ENCODE assay signal across 11 cellular contexts in genomic region chr7:127208860-127209259, GRCh38. TPM values are rescaled to one million over a fixed set of nuclear protein-coding genes. Genes with fewer than 3 reads are reported as not detected.
"Had no signal": no experiment of that assay in that cellular context is flagged by ENCODE, and none has a peak within 500 bp of the region (broad histone marks: within the 10 kb centered on the region; RNA-seq: fewer than 3 reads in every experiment).

No MANE protein-coding gene starts in this region.

- H3K9me3 ChIP-seq: HAP-1 had no signal

- FAIRE-seq: H1, H54, HTR-8/SVneo, K562 had no signal

- H3K36me3 ChIP-seq: HAP-1 had no signal

- H3K9me3 Mint-ChIP-seq: GM23338 had no signal

- ATAC-seq: GM23338, HCT116, K562 had no signal

- H3K4me3 Mint-ChIP-seq: GM23338, HFFc6 had no signal

- H3K4me1 Mint-ChIP-seq: GM23338 had no signal

- H3K4me1 ChIP-seq: HAP-1 had no signal

- DNase-seq: HFFc6, IMR-90, KG1 had no signal

- H3K4me3 ChIP-seq: GM23338, HAP-1, K562 had no signal

- H3K27ac Mint-ChIP-seq: GM23338, HFFc6 had no signal

RNA-seq across cellular contexts. Expression of gene GRM8, which starts 43.9 kb away (rescaled TPM):
- total RNA-seq: HFFc6, HT-29, IMR-90 had no signal
- polyA plus RNA-seq: IMR-90 had no signal
